1 cellular context compared by ENCODE assay signal in genomic region chr13:79405831-79406596, GRCh38.
A peak's percentile ranks its signal among the peaks of the same experiment; 100 is the strongest.
TF ChIP-seq lines count a peak whose summit lies in the region.

Gene RBM26, minus strand, starts transcription at chr13:79406255. Its CDS starts 481 bp downstream, at chr13:79405774.

TF ChIP-seq in HepG2, 621 proteins besides CTCF, POLR2A, EP300 and RAD21 (continued from another document and continues in another):
- TF ChIP-seq ZBTB10 (CRISPR knock-in tag; IDR thresholded peaks at IDR 0.05; ENCODE audit: borderline replicate concordance) (0 out of 2 replicates have a peak, but pooled peaks have one; percentile 68), REPIN1 (CRISPR knock-in tag; IDR thresholded peaks at IDR 0.05; ENCODE audit: borderline replicate concordance, low read depth) (peak; percentile 32), ZSCAN22 (CRISPR knock-in tag; IDR thresholded peaks at IDR 0.05) (0 out of 2 replicates have a peak, but pooled peaks have one; percentile 62), U2AF2 (IDR thresholded peaks at IDR 0.05; ENCODE audit: low read depth, low read length) (0 out of 2 replicates have a peak, but pooled peaks have one; percentile 86), ATF3 (CRISPR knock-in tag; IDR thresholded peaks at IDR 0.05) (0 out of 2 replicates have a peak, but pooled peaks have one; percentile 25), ZNF598 (CRISPR knock-in tag; IDR thresholded peaks at IDR 0.05; ENCODE audit: borderline replicate concordance) (peak; percentile 61; the same call in 1 of the 2 replicates), ZNF264 (CRISPR knock-in tag; IDR thresholded peaks at IDR 0.05) (0 out of 2 replicates have a peak, but pooled peaks have one; percentile 39), KLF15 (CRISPR knock-in tag; IDR thresholded peaks at IDR 0.05; ENCODE audit: borderline replicate concordance) (peak; percentile 84; the same call in 1 of the 2 replicates), YEATS2 (CRISPR knock-in tag; IDR thresholded peaks at IDR 0.05; ENCODE audit: borderline replicate concordance) (peak; percentile 88), STAT6 (CRISPR knock-in tag; IDR thresholded peaks at IDR 0.05; ENCODE audit: borderline replicate concordance) (no peak), ZNF292 (CRISPR knock-in tag; IDR thresholded peaks at IDR 0.05; ENCODE audit: borderline replicate concordance, low read depth) (peak; percentile 67; the same call in 1 of the 2 replicates), STAT5B (CRISPR knock-in tag; IDR thresholded peaks at IDR 0.05) (no peak), NFYC (CRISPR knock-in tag; IDR thresholded peaks at IDR 0.05) (no peak), KDM5A (IDR thresholded peaks at IDR 0.05; ENCODE audit: borderline replicate concordance, low read length) (peak; percentile 80), GMEB1 (CRISPR knock-in tag; IDR thresholded peaks at IDR 0.05; ENCODE audit: borderline replicate concordance) (peak; percentile 94), ZNF766 (CRISPR knock-in tag; IDR thresholded peaks at IDR 0.05; ENCODE audit: borderline replicate concordance) (peak; percentile 53; the same call in 1 of the 2 replicates), CEBPZ (IDR thresholded peaks at IDR 0.05; ENCODE audit: low read length) (no peak), RBFOX2 (IDR thresholded peaks at IDR 0.05; ENCODE audit: low read depth, low read length) (peak; percentile 75), YY1 (IDR thresholded peaks at IDR 0.05; ENCODE audit: insufficient read depth, insufficient replicate concordance, low read depth, low read length) (peak; percentile 94), POGZ (CRISPR knock-in tag; IDR thresholded peaks at IDR 0.05) (peak; percentile 84), ZFP91 (CRISPR knock-in tag; IDR thresholded peaks at IDR 0.05; ENCODE audit: borderline replicate concordance) (peak; percentile 43; the same call in 1 of the 2 replicates), KDM2A (CRISPR knock-in tag; IDR thresholded peaks at IDR 0.05; ENCODE audit: borderline replicate concordance, low read depth) (peak; percentile 81; the same call in 1 of the 2 replicates), ZZZ3 (CRISPR knock-in tag; IDR thresholded peaks at IDR 0.05; ENCODE audit: borderline replicate concordance) (no peak; the same call in 1 of the 2 replicates), ZNF407 (CRISPR knock-in tag; IDR thresholded peaks at IDR 0.05; ENCODE audit: not compliant biosample characterization) (peak; percentile 44), ZNF546 (CRISPR knock-in tag; conservative IDR thresholded peaks at IDR 0.05) (0 out of 2 replicates have a peak, but pooled peaks have one; percentile 87), IRF9 (CRISPR knock-in tag; IDR thresholded peaks at IDR 0.05; ENCODE audit: borderline replicate concordance) (peak; percentile 47; the same call in 1 of the 2 replicates), FLYWCH1 (CRISPR knock-in tag; IDR thresholded peaks at IDR 0.05) (peak; percentile 48; the same call in 1 of the 2 replicates)
